Comparison of ENCODE assay signal across 23 cellular contexts in the genomic region with DNA sequence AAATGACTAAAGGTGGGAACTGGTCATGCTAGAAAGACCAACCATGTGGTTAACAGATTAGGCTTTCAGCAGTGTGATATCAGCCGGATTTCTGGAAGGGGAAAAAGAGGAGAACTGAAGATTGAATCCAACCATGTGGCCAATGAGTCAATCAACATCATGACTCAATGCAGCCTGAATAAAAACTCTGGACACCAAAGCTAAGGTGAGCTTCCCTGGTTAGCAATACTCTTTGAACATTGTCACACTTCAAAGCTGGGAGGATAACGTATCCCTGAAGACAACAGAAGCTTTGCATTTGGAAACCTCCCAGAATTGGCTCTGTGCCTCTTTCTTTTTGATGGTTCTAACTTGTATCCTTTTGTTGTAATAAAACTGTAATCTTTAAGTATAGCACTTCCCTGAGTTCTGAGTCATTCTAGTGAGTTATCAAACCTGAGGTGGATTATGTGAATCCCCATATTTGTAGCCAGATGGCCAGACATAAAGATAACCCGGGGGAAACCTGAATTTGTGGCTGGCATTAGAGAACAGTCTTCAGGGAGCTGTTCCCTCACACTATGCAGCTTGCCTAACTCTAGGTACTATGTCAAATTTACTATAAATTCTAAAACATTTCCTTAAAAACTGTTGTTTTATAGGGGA.
DNase-seq lines count a peak whose midpoint lies in the region; ATAC-seq, FAIRE-seq and TF ChIP-seq lines count a peak whose summit lies in the region.
"Had no signal": no experiment of that assay in that cellular context is flagged by ENCODE, and none has a peak within 500 bp of the region (broad histone marks: within the 10 kb centered on the region; RNA-seq: fewer than 3 reads in every experiment).

No MANE protein-coding gene starts in this region.

- BruUV-seq in mammary epithelial cell (replicated peaks; lab: Mats Ljungman, UMichigan), result no TSS peak

- ATAC-seq in GM19395 (IDR thresholded peaks at IDR 0.05; ENCODE audit: unreplicated experiment) (no peak), GM18519 (IDR thresholded peaks at IDR 0.05; ENCODE audit: low FRiP score, unreplicated experiment) (no peak)
- ATAC-seq: body of pancreas; stimulated activated naive CD8-positive, alpha-beta T cell treated with anti-CD3 and anti-CD28 coated beads, Interleukin-15, amount 100 ng/mL, for 72 hours had no signal

- FAIRE-seq in GM12892 (lab: Jason Lieb, UNC), result no peak
- FAIRE-seq: GM18507 had no signal

- no peak for TF ChIP-seq POLR2A in GM12892 (IDR thresholded peaks at IDR 0.05; ENCODE audit: low read depth, low read length)

- no peak for TF ChIP-seq CTCF in mammary epithelial cell (conservative IDR thresholded peaks at IDR 0.05 in 1 of 2, IDR thresholded peaks at IDR 0.05 in 1 of 2; ENCODE audit: extremely low read depth in 1 of 2, insufficient read depth in 1 of 2, low read depth in 1 of 2, low read length in 2 of 2)
- no peak for TF ChIP-seq CTCF in progenitor cell of endocrine pancreas (IDR thresholded peaks at IDR 0.05; ENCODE audit: unreplicated experiment)

- H3K4me3 Mint-ChIP-seq in progenitor cell of endocrine pancreas (ENCODE audit: low read depth), result no peak overlapping the region
- H3K4me3 Mint-ChIP-seq: activated CD4-positive, alpha-beta T cell treated with anti-CD3 and anti-CD28 coated beads, Interleukin-2, amount 10 ng/mL, durations not matched to agents 7 days and 5 days; activated naive CD8-positive, alpha-beta T cell treated with anti-CD3 and anti-CD28 coated beads, Interleukin-2, amount 10 ng/mL, durations not matched to agents 7 days and 5 days; CD8-positive, alpha-beta memory T cell; endodermal cell; IgD-negative memory B cell; stimulated activated naive CD8-positive, alpha-beta T cell treated with anti-CD3 and anti-CD28 coated beads, Interleukin-15, amount 100 ng/mL, for 72 hours had no signal

- no peaks in the 10 kb centered on the region for H3K4me1 ChIP-seq in mammary epithelial cell (ENCODE audit: insufficient read depth, low read length)
- H3K4me1 ChIP-seq: body of pancreas, colonic mucosa, spleen had no signal

- H3K27me3 Mint-ChIP-seq in progenitor cell of endocrine pancreas, result no peaks in the 10 kb centered on the region
- H3K27me3 Mint-ChIP-seq: activated CD4-positive, alpha-beta T cell treated with anti-CD3 and anti-CD28 coated beads, Interleukin-2, amount 10 ng/mL, durations not matched to agents 7 days and 5 days; activated naive CD8-positive, alpha-beta T cell treated with anti-CD3 and anti-CD28 coated beads, Interleukin-2, amount 10 ng/mL, durations not matched to agents 7 days and 5 days; CD8-positive, alpha-beta memory T cell; IgD-negative memory B cell; stimulated activated naive CD8-positive, alpha-beta T cell treated with anti-CD3 and anti-CD28 coated beads, Interleukin-15, amount 100 ng/mL, for 72 hours had no signal

- H3K27ac ChIP-seq in mammary epithelial cell (ENCODE audit: insufficient read depth, low read depth, low read length), result no peak overlapping the region
- H3K27ac ChIP-seq: body of pancreas, colonic mucosa, spleen had no signal

- CTCF ChIA-PET in mammary epithelial cell (lab: Charles Lee; ENCODE audit: low non-redundant PET), result no interaction called here

- no peaks in the 10 kb centered on the region for H3K4me1 Mint-ChIP-seq in progenitor cell of endocrine pancreas (ENCODE audit: low read depth)
- H3K4me1 Mint-ChIP-seq: activated CD4-positive, alpha-beta T cell treated with anti-CD3 and anti-CD28 coated beads, Interleukin-2, amount 10 ng/mL, durations not matched to agents 7 days and 5 days; activated naive CD8-positive, alpha-beta T cell treated with anti-CD3 and anti-CD28 coated beads, Interleukin-2, amount 10 ng/mL, durations not matched to agents 7 days and 5 days; CD8-positive, alpha-beta memory T cell; endodermal cell; IgD-negative memory B cell; stimulated activated naive CD8-positive, alpha-beta T cell treated with anti-CD3 and anti-CD28 coated beads, Interleukin-15, amount 100 ng/mL, for 72 hours had no signal

- no peak overlapping the region for H3K9ac ChIP-seq in mammary epithelial cell (ENCODE audit: insufficient read depth, low read length)

- H3K36me3 Mint-ChIP-seq in progenitor cell of endocrine pancreas (ENCODE audit: insufficient read depth), result no peaks in the 10 kb centered on the region
- H3K36me3 Mint-ChIP-seq: activated naive CD8-positive, alpha-beta T cell treated with anti-CD3 and anti-CD28 coated beads, Interleukin-2, amount 10 ng/mL, durations not matched to agents 7 days and 5 days; CD8-positive, alpha-beta memory T cell; IgD-negative memory B cell had no signal

- 38% methylated on average over 2 of the region's 3 CpGs for WGBS in mammary epithelial cell (ENCODE audit: low coverage, missing lambda C conversion rate)

- dilution Hi-C loops in mammary epithelial cell (cut with HindIII; ENCODE audit: low sequenced_read_pairs), result no loop called here

- peak overlapping the region; percentile 53 for H3K27ac Mint-ChIP-seq in progenitor cell of endocrine pancreas
- H3K27ac Mint-ChIP-seq: activated CD4-positive, alpha-beta T cell treated with anti-CD3 and anti-CD28 coated beads, Interleukin-2, amount 10 ng/mL, durations not matched to agents 7 days and 5 days; activated naive CD8-positive, alpha-beta T cell treated with anti-CD3 and anti-CD28 coated beads, Interleukin-2, amount 10 ng/mL, durations not matched to agents 7 days and 5 days; activated T-helper 2 cell treated with anti-CD3 and anti-CD28 coated beads, Interferon-gamma antibody, Interleukin-2, Interleukin-4, amounts not matched to agents 10 μg/mL and 5 μg/mL and 100 μg/mL, durations not matched to agents 14 hours and 24 hours and 36 hours; CD8-positive, alpha-beta memory T cell; endodermal cell; IgD-negative memory B cell; stimulated activated naive CD8-positive, alpha-beta T cell treated with anti-CD3 and anti-CD28 coated beads, Interleukin-15, amount 100 ng/mL, for 72 hours had no signal

- H3K4me2 ChIP-seq in mammary epithelial cell (ENCODE audit: insufficient read depth, low read depth, low read length), result no peak overlapping the region

- H3K9me3 ChIP-seq in mammary epithelial cell (replicated peaks; ENCODE audit: insufficient read depth, low read length), result no peaks in the 10 kb centered on the region
- H3K9me3 ChIP-seq: body of pancreas, colonic mucosa had no signal

- no peaks in the 10 kb centered on the region for H3K27me3 ChIP-seq in mammary epithelial cell (ENCODE audit: insufficient read depth, low read length)
- H3K27me3 ChIP-seq: body of pancreas, colonic mucosa, spleen had no signal

- in situ Hi-C loops in mammary epithelial cell (cut with MboI; ENCODE audit: low sequenced_read_pairs in 2 of 2), result no loop called here

- H2AFZ ChIP-seq in mammary epithelial cell (ENCODE audit: low read depth, low read length), result no peak overlapping the region

- no peaks in the 10 kb centered on the region for H4K20me1 ChIP-seq in mammary epithelial cell (ENCODE audit: insufficient read depth, low read length)

- no peaks in the 10 kb centered on the region for H3K36me3 ChIP-seq in mammary epithelial cell (ENCODE audit: insufficient read depth, low read length)
- H3K36me3 ChIP-seq: colonic mucosa, spleen had no signal

- H3K9me3 Mint-ChIP-seq in progenitor cell of endocrine pancreas (ENCODE audit: low read depth), result no peaks in the 10 kb centered on the region
- H3K9me3 Mint-ChIP-seq: activated CD4-positive, alpha-beta T cell treated with anti-CD3 and anti-CD28 coated beads, Interleukin-2, amount 10 ng/mL, durations not matched to agents 7 days and 5 days; activated naive CD8-positive, alpha-beta T cell treated with anti-CD3 and anti-CD28 coated beads, Interleukin-2, amount 10 ng/mL, durations not matched to agents 7 days and 5 days; activated T-helper 2 cell treated with anti-CD3 and anti-CD28 coated beads, Interferon-gamma antibody, Interleukin-2, Interleukin-4, amounts not matched to agents 10 μg/mL and 5 μg/mL and 100 μg/mL, durations not matched to agents 14 hours and 24 hours and 36 hours; endodermal cell had no signal

- DNase-seq in ELR (ENCODE audit: low read depth), result peak; percentile 71
- DNase-seq in LoVo (ENCODE audit: low spot score), result peak; percentile 30
- DNase-seq in mammary epithelial cell, result peak; percentile 59
- DNase-seq in progenitor cell of endocrine pancreas (ENCODE audit: low spot score, unreplicated experiment), result no peak
- DNase-seq in DMS153 treated with DMSO at 0.1 percent for 48 hours (lab: John Stamatoyannopoulos, UW; ENCODE audit: unreplicated experiment), result no peak
- DNase-seq in GM12892 (ENCODE audit: insufficient read length), result no peak
- DNase-seq: activated CD4-positive, alpha-beta T cell treated with anti-CD3 and anti-CD28 coated beads, Interleukin-2, amount 10 ng/mL, durations not matched to agents 7 days and 5 days; activated naive CD8-positive, alpha-beta T cell treated with anti-CD3 and anti-CD28 coated beads, Interleukin-2, amount 10 ng/mL, durations not matched to agents 7 days and 5 days; body of pancreas; CD8-positive, alpha-beta memory T cell; colonic mucosa; endodermal cell; NCI-H146; NCI-H2171; spleen; stimulated activated CD4-positive, alpha-beta T cell treated with anti-CD3 and anti-CD28 coated beads, Interleukin-4, amount 100 ng/mL, for 4 hours; stimulated activated naive CD8-positive, alpha-beta T cell treated with anti-CD3 and anti-CD28 coated beads, Interleukin-15, amount 100 ng/mL, for 72 hours; trophoblast cell had no signal

- no peak overlapping the region for H3K4me3 ChIP-seq in mammary epithelial cell (replicated peaks in 1 of 3; ENCODE audit: insufficient read depth in 1 of 3, low read depth in 2 of 3, low read length in 3 of 3)
- H3K4me3 ChIP-seq: body of pancreas, colonic mucosa, spleen had no signal

- no peaks in the 10 kb centered on the region for H3K79me2 ChIP-seq in mammary epithelial cell (ENCODE audit: insufficient read depth, low read length)

- intact Hi-C loops in mammary epithelial cell (cut with micrococcal nuclease), result no loop called here

Comparison
In these comparisons a context has a peak if more than half of its experiments do, and no peak if none do; other contexts are left out.
1. DNase-seq: peak in ELR (single experiment), LoVo (single experiment) and mammary epithelial cell (single experiment); none in progenitor cell of endocrine pancreas (single experiment), DMS153 treated with DMSO at 0.1 percent for 48 hours (single experiment) and GM12892 (single experiment).